8 cellular contexts compared by ENCODE assay signal in the genomic region with DNA sequence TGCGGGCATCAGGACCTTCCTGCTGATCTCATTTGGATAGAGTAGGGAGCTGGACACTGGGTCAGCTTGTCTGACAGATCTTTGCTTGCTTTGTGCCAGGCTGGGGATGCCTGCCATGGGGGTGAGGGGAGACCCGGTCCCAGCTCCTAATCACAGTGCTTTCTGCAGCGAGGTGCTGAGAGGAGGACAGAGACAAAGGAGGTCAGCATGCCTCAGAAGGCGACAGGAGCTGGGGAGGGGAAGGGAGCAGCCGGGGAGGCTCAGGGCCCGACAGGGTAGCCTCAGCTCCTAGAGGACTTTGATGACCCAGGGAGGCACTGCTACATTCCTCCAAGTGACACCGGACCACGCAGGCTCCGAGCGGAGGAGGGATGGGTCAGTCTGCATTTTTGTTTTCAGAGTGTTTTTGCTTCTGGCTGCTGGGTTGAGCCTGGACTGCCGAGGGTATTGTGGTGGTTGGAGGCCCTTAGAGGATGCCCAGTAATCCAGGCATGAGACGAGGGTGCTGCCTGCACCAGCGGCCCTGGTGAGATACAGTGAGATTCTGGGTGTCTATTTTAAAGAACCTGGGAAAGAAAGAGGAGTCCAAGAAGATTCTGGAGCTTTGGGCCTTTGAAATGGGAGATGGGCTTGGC. TPM values are rescaled to one million over a fixed set of nuclear protein-coding genes. Genes with fewer than 3 reads are reported as not detected.
DNase-seq lines count a peak whose midpoint lies in the region; ATAC-seq and TF ChIP-seq lines count a peak whose summit lies in the region.

No MANE protein-coding gene starts in this region.

- no peaks in the 10 kb centered on the region for H3K27me3 Mint-ChIP-seq in T-cell

- peaks cover 82 to 96% (median 94%) of the 10 kb centered on the region in 3 donors for H3K4me1 Mint-ChIP-seq in T-cell

- H3K27me3 ChIP-seq in right cardiac atrium (ENCODE audit: control insufficient read depth, insufficient read depth) (no peaks in the 10 kb centered on the region), skeletal muscle satellite cell (ENCODE audit: control insufficient read depth, insufficient read depth, low read length) (no peaks in the 10 kb centered on the region)

- peak overlapping the region; percentile 83 to 94 (median 84) for H3K4me3 Mint-ChIP-seq in T-cell

- POLR2A ChIA-PET in T-cell (lab: Charles Lee): interaction anchor here (0.6 to 2.4 kb wide), 9 partner anchors 9 to 1020 kb away, joined by 3 to 21 read pairs (median 4); no protein-coding TSS in a partner anchor

- intact Hi-C loops in right cardiac atrium (cut with DNase I): no loop called here

- no peaks in the 10 kb centered on the region for H3K9me3 Mint-ChIP-seq in T-cell

- peaks cover 43% of the 10 kb centered on the region for H3K36me3 ChIP-seq in skeletal muscle satellite cell (ENCODE audit: insufficient read depth, low read length)

- no peak for ATAC-seq in T-cell (replicated peaks in 1 of 4)
- no peak for ATAC-seq in right cardiac atrium

- WGBS in right cardiac atrium: 55% methylated on average over 13 of the region's 13 CpGs

- H3K4me1 ChIP-seq in right cardiac atrium (ENCODE audit: control insufficient read depth, insufficient read depth, low read length): peaks cover 13% of the 10 kb centered on the region
- H3K4me1 ChIP-seq in skeletal muscle satellite cell (ENCODE audit: control insufficient read depth, insufficient read depth, low read length): peaks cover 57% of the 10 kb centered on the region

- H3K27ac Mint-ChIP-seq in T-cell: peak overlapping the region; percentile 97 to 100

- peak overlapping the region; percentile 47 for H3K9ac ChIP-seq in skeletal muscle satellite cell (ENCODE audit: low read depth, low read length)

- TF ChIP-seq CTCF in GM12865 (IDR thresholded peaks at IDR 0.05; ENCODE audit: insufficient read depth, low read depth, low read length, missing control alignments): no peak

- DNase-seq in GM12865 (ENCODE audit: low read depth) (no peak), T-cell (no peak), right cardiac atrium (peak in 2 of 3 donors; percentile 46 to 52), NCI-H2227 (lab: John Stamatoyannopoulos, UW; ENCODE audit: unreplicated experiment) (no peak), AG08395 (ENCODE audit: low spot score) (no peak), NCI-H2196 (lab: John Stamatoyannopoulos, UW; ENCODE audit: unreplicated experiment) (no peak), KG1 (lab: John Stamatoyannopoulos, UW) (no peak)

- peak overlapping the region; percentile 8 for H3K27ac ChIP-seq in right cardiac atrium (ENCODE audit: low read length)

- no peaks in the 10 kb centered on the region for H3K9me3 ChIP-seq in right cardiac atrium (ENCODE audit: control insufficient read depth, low read length)
- no peaks in the 10 kb centered on the region for H3K9me3 ChIP-seq in skeletal muscle satellite cell (replicated peaks; ENCODE audit: low read length)

- peak overlapping the region; percentile 57 for H3K4me3 ChIP-seq in GM12865 (ENCODE audit: low read depth, low read length)
- no peak overlapping the region for H3K4me3 ChIP-seq in right cardiac atrium (ENCODE audit: low read length)
- H3K4me3 ChIP-seq in skeletal muscle satellite cell (ENCODE audit: low read length): no peak overlapping the region

- peak overlapping the region; percentile 47 for H3K4me2 ChIP-seq in skeletal muscle satellite cell (ENCODE audit: low read length)

- H3K36me3 Mint-ChIP-seq in T-cell: peaks cover 49% of the 10 kb centered on the region

- CTCF ChIA-PET in T-cell (lab: Charles Lee): interaction anchor here (0.7 to 1.9 kb wide), 5 partner anchors 9 to 74 kb away, joined by 3 to 13 read pairs (median 3); no protein-coding TSS in a partner anchor

RNA-seq across cellular contexts. Expression of gene RBM38, which starts 7.8 kb away (rescaled TPM):
- 100 to 1,000 TPM; 111 to 271 (median 124) TPM for total RNA-seq in T-cell
- total RNA-seq in right cardiac atrium: 100 to 1,000 TPM in 1 of 4 donors, 10 to 100 TPM in 3; 82.6 to 143 (median 94.4) TPM
- polyA plus RNA-seq in right cardiac atrium: 182 TPM
- 10.9 and 12.7 TPM in 2 replicates for total RNA-seq in skeletal muscle satellite cell (2012; rRNA removed)

RNA-seq across cellular contexts. Expression of gene RAE1, which starts 48.0 kb away (rescaled TPM):
- 10 to 100 TPM; 29.0 to 41.1 (median 29.4) TPM for total RNA-seq in T-cell
- total RNA-seq in right cardiac atrium: 10 to 100 TPM; 14.1 to 15.6 (median 14.8) TPM
- 9.4 TPM for polyA plus RNA-seq in right cardiac atrium
- 32.5 and 40.3 TPM in 2 replicates for total RNA-seq in skeletal muscle satellite cell (2012; rRNA removed)

Comparison
In these comparisons a context has a peak if more than half of its experiments do, and no peak if none do; other contexts are left out.
1. DNase-seq: peak in right cardiac atrium (2 of 3); none in GM12865 (single experiment), T-cell (0 of 34), NCI-H2227 (single experiment), AG08395 (single experiment), NCI-H2196 (single experiment) and KG1 (single experiment).